Comparison of ENCODE assay signal across 16 cellular contexts in the genomic region with DNA sequence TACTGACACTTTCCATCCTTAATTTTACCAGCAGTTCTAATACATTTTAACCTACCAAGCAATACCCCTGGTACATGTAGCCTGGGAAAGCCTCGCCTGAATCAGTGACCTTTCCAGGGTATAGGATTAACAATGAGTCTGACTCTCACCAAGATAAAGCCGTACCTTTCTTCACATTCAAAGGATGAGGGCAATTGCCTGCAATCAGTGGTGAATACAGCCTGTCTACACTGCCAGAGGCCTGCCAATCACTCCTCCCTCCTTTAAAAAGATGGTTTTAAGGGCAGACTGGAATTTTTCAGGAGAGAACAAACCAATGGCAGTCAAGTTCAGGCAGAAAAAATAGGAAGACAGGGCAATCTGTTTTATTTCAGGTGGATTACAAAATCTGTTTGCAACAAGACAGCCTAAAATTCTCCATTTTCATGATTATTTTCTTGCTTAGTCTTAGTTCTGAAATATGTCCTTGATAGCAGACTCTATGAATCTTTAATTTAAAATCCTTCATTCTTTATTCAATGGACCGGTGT. TPM values are rescaled to one million over a fixed set of nuclear protein-coding genes. Genes with fewer than 3 reads are reported as not detected.
DNase-seq lines count a peak whose midpoint lies in the region; FAIRE-seq and TF ChIP-seq lines count a peak whose summit lies in the region.
"Had no signal": no experiment of that assay in that cellular context is flagged by ENCODE, and none has a peak within 500 bp of the region (broad histone marks: within the 10 kb centered on the region; RNA-seq: fewer than 3 reads in every experiment).

No MANE protein-coding gene starts in this region.

- no peak for DNase-seq in CD4-positive, alpha-beta memory T cell
- peak; percentile 31 for DNase-seq in NCI-H69 (lab: John Stamatoyannopoulos, UW)
- DNase-seq in neural crest cell (ENCODE audit: low read depth, low spot score) = no peak
- no peak for DNase-seq in GM13977 (ENCODE audit: low spot score)
- no peak for DNase-seq in HCEC 1CT
- no peak for DNase-seq in GM10266 (ENCODE audit: extremely low spot score)
- DNase-seq in GM19239 (ENCODE audit: insufficient read length, low spot score) = no peak
- DNase-seq: AML-193; CD4-positive, CD25-positive, alpha-beta regulatory T cell; DND-41; GF-D8; H9; NCI-H1436; NCI-H2081 treated with DMSO at 0.1 percent for 48 hours; NCI-H226 had no signal

- TF ChIP-seq CTCF in neural crest cell (conservative IDR thresholded peaks at IDR 0.05) (no peak), GM13977 (IDR thresholded peaks at IDR 0.05; ENCODE audit: extremely low read depth, insufficient read depth, missing control alignments) (no peak), GM10266 (IDR thresholded peaks at IDR 0.05; ENCODE audit: control insufficient read depth, insufficient read depth, low read depth, missing control alignments) (no peak)

- H3K4me3 ChIP-seq in CD4-positive, alpha-beta memory T cell (ENCODE audit: low read length in 2 of 2) = no peak overlapping the region
- peak overlapping the region; percentile 25 for H3K4me3 ChIP-seq in ectodermal cell (ENCODE audit: insufficient read depth, low read depth, low read length)

- FAIRE-seq in GM19239 (lab: Jason Lieb, UNC) = no peak

- no peaks in the 10 kb centered on the region for H3K36me3 ChIP-seq in CD4-positive, alpha-beta memory T cell (ENCODE audit: insufficient read depth, low read length)
- H3K36me3 ChIP-seq in ectodermal cell (ENCODE audit: control insufficient read depth, insufficient read depth, low read length) = peaks cover 21% of the 10 kb centered on the region

- CTCF ChIA-PET in CD4-positive, alpha-beta memory T cell (lab: Charles Lee; ENCODE audit: partially characterized antibody) = interaction anchor here (1.3 kb wide), 1 partner anchor 69 kb away, joined by 3 read pairs; no protein-coding TSS in a partner anchor

- in situ Hi-C loops in GM13977 (cut with MboI; ENCODE audit: low pct_unique_long_range_greater_than_20kb, low sequenced_read_pairs, unreplicated experiment) = no loop called here

- H3K27ac ChIP-seq in CD4-positive, alpha-beta memory T cell (ENCODE audit: low read depth, low read length) = no peak overlapping the region
- no peak overlapping the region for H3K27ac ChIP-seq in ectodermal cell (ENCODE audit: insufficient read depth, low read depth, low read length, poor library complexity, severe bottlenecking)

- peaks cover 0 to 3% of the 10 kb centered on the region in 2 donors for H3K27me3 Mint-ChIP-seq in CD4-positive, alpha-beta memory T cell
- peaks cover 63% of the 10 kb centered on the region for H3K27me3 Mint-ChIP-seq in neural crest cell (ENCODE audit: low read depth)

- intact Hi-C loops in CD4-positive, alpha-beta memory T cell (cut with micrococcal nuclease) = no loop called here

- H3K4me1 ChIP-seq in CD4-positive, alpha-beta memory T cell (ENCODE audit: insufficient read depth, low read length) = peaks cover 79% of the 10 kb centered on the region
- H3K4me1 ChIP-seq in ectodermal cell (ENCODE audit: control insufficient read depth, insufficient read depth, low read length) = peaks cover 48% of the 10 kb centered on the region

- H3K9me3 Mint-ChIP-seq in CD4-positive, alpha-beta memory T cell = no peaks in the 10 kb centered on the region
- H3K9me3 Mint-ChIP-seq in neural crest cell = no peaks in the 10 kb centered on the region
- H3K9me3 Mint-ChIP-seq: H9 had no signal

- peak overlapping the region in 6 of 8 donors; percentile 8 to 66 (median 25) for H3K4me3 Mint-ChIP-seq in CD4-positive, alpha-beta memory T cell
- peak overlapping the region; percentile 100 for H3K4me3 Mint-ChIP-seq in neural crest cell
- H3K4me3 Mint-ChIP-seq: H9 had no signal

- POLR2A ChIA-PET in CD4-positive, alpha-beta memory T cell (lab: Charles Lee; ENCODE audit: partially characterized antibody) = interaction anchor here (0.7 to 4.5 kb wide), 4 partner anchors 10 to 49 kb away, joined by 3 to 41 read pairs (median 4); no protein-coding TSS in a partner anchor

- no peaks in the 10 kb centered on the region for H3K9me3 ChIP-seq in CD4-positive, alpha-beta memory T cell (ENCODE audit: control insufficient read depth in 1 of 2, low read length in 2 of 2)
- H3K9me3 ChIP-seq in ectodermal cell (ENCODE audit: control insufficient read depth, low read length) = no peaks in the 10 kb centered on the region

- no peaks in the 10 kb centered on the region for H3K27me3 ChIP-seq in CD4-positive, alpha-beta memory T cell (ENCODE audit: insufficient read depth, low read length)
- H3K27me3 ChIP-seq in ectodermal cell (ENCODE audit: control insufficient read depth, insufficient read depth, low read length, poor library complexity, severe bottlenecking) = no peaks in the 10 kb centered on the region

- WGBS in ectodermal cell, 2 experiments = 63 to 68% methylated on average over 3 of the region's 3 CpGs

- H3K27ac Mint-ChIP-seq in CD4-positive, alpha-beta memory T cell = peak overlapping the region in 4 of 7 donors; percentile 34 to 57 (median 39)
- H3K27ac Mint-ChIP-seq in neural crest cell (ENCODE audit: unreplicated experiment) = no peak overlapping the region
- H3K27ac Mint-ChIP-seq: H9 had no signal

- H3K36me3 Mint-ChIP-seq in CD4-positive, alpha-beta memory T cell = peaks cover 40 to 67% of the 10 kb centered on the region in 2 donors
- H3K36me3 Mint-ChIP-seq in neural crest cell (ENCODE audit: low read depth) = peaks cover 18% of the 10 kb centered on the region

- H3K4me1 Mint-ChIP-seq in CD4-positive, alpha-beta memory T cell = peaks cover 62 to 95% (median 75%) of the 10 kb centered on the region in 4 donors
- peaks cover 80% of the 10 kb centered on the region for H3K4me1 Mint-ChIP-seq in neural crest cell

RNA-seq across cellular contexts. Expression of a gene that starts 4.8 kb away (rescaled TPM):
- total RNA-seq in CD4-positive, alpha-beta memory T cell = 100 to 1,000 TPM; 131 to 132 TPM
- 10 to 100 TPM; 20.9 to 29.0 TPM for polyA plus RNA-seq in CD4-positive, alpha-beta memory T cell
- polyA plus RNA-seq in ectodermal cell (2013, experiment 1 of 4) = 204 TPM
- 249 TPM for polyA plus RNA-seq in ectodermal cell (2013, experiment 2 of 4)
- 149 TPM for polyA plus RNA-seq in ectodermal cell (2013, experiment 3 of 4)
- polyA plus RNA-seq in ectodermal cell (2013, experiment 4 of 4) = 183 TPM
- total RNA-seq in neural crest cell = 105 and 108 TPM in 2 replicates
